ENCODE assay signal across 15 cellular contexts in genomic region chr17:20555135-20556010, GRCh38. TPM values are rescaled to one million over a fixed set of nuclear protein-coding genes. Genes with fewer than 3 reads are reported as not detected.
"Had no signal": no experiment of that assay in that cellular context is flagged by ENCODE, and none has a peak within 500 bp of the region (broad histone marks: within the 10 kb centered on the region; RNA-seq: fewer than 3 reads in every experiment).

No MANE protein-coding gene starts in this region.

RNA-seq across cellular contexts. Expression of gene CDRT15L2, which starts 24.2 kb away (rescaled TPM):
- total RNA-seq: activated CD8-positive, alpha-beta memory T cell treated with anti-CD3 and anti-CD28 coated beads, Interleukin-2, amount 10 ng/mL, durations not matched to agents 7 days and 5 days; activated naive CD4-positive, alpha-beta T cell treated with anti-CD3 and anti-CD28 coated beads for 36 hours; astrocyte; breast epithelium; cerebellum; glomerular endothelial cell; lung; mesothelial cell of epicardium; ovary; psoas muscle; SJCRH30; smooth muscle cell; subcutaneous adipose tissue; thyroid gland; uterus had no signal
